9 cellular contexts compared by ENCODE assay signal in genomic region chr2:119106301-119106897, GRCh38. TPM values are rescaled to one million over a fixed set of nuclear protein-coding genes. Genes with fewer than 3 reads are reported as not detected.
DNase-seq lines count a peak whose midpoint lies in the region; ATAC-seq and TF ChIP-seq lines count a peak whose summit lies in the region.
"Had no signal": no experiment of that assay in that cellular context is flagged by ENCODE, and none has a peak within 500 bp of the region (broad histone marks: within the 10 kb centered on the region; RNA-seq: fewer than 3 reads in every experiment).

No MANE protein-coding gene starts in this region.

- no peaks in the 10 kb centered on the region for H3K4me1 ChIP-seq in body of pancreas

- no peaks in the 10 kb centered on the region for H3K36me3 ChIP-seq in body of pancreas (replicated peaks in 1 of 2; ENCODE audit: insufficient read depth in 1 of 2, low read depth in 2 of 2)
- H3K36me3 ChIP-seq in neural cell (ENCODE audit: insufficient read depth, low read length): no peaks in the 10 kb centered on the region

- POLR2A ChIA-PET in GM10248 (lab: Yijun Ruan, JAX): no interaction called here

- H3K9me3 ChIP-seq in body of pancreas (peaks cover 0 to 8% (median 0%) of the 10 kb centered on the region in 3 donors), neural cell (ENCODE audit: low read length) (peaks cover 5% of the 10 kb centered on the region)

- no peak overlapping the region for H3K4me2 ChIP-seq in neural cell (ENCODE audit: low read length)

- no peak for TF ChIP-seq EP300 in neural cell (conservative IDR thresholded peaks at IDR 0.05; ENCODE audit: poor library complexity, severe bottlenecking)

- no peak overlapping the region for H3K4me3 ChIP-seq in body of pancreas
- no peak overlapping the region for H3K4me3 ChIP-seq in neural cell (ENCODE audit: low read length)

- TF ChIP-seq CTCF in body of pancreas (IDR thresholded peaks at IDR 0.05) (no peak), neural cell (IDR thresholded peaks at IDR 0.05; ENCODE audit: poor library complexity, severe bottlenecking) (no peak), GM10248 (IDR thresholded peaks at IDR 0.05; ENCODE audit: control extremely low read depth, extremely low read depth, low read depth, missing control alignments) (no peak)

- H3K27me3 ChIP-seq in body of pancreas: no peaks in the 10 kb centered on the region
- peaks cover 70% of the 10 kb centered on the region for H3K27me3 ChIP-seq in neural cell (ENCODE audit: insufficient read depth, low read depth, low read length)

- no peak overlapping the region for H3K27ac ChIP-seq in body of pancreas
- H3K27ac ChIP-seq in neural cell (ENCODE audit: low read length): no peak overlapping the region

- DNase-seq in EL: peak; percentile 31
- DNase-seq in NCI-H226: peak; percentile 17
- peak; percentile 13 to 56 (median 38) for DNase-seq in body of pancreas
- DNase-seq in OCI-M2 (lab: John Stamatoyannopoulos, UW; ENCODE audit: unreplicated experiment): no peak
- no peak for DNase-seq in GM10248 (ENCODE audit: extremely low spot score)
- no peak for DNase-seq in NCI-H2196 (lab: John Stamatoyannopoulos, UW; ENCODE audit: unreplicated experiment)

- no peaks in the 10 kb centered on the region for H3K79me2 ChIP-seq in neural cell (replicated peaks; ENCODE audit: insufficient read depth, low read length)

- TF ChIP-seq POLR2A in body of pancreas (IDR thresholded peaks at IDR 0.05): no peak

- 25 to 31% methylated on average over 5 of the region's 5 CpGs for WGBS in body of pancreas, 2 donors

- no peaks in the 10 kb centered on the region for H3F3A ChIP-seq in neural cell (ENCODE audit: insufficient read depth, low read length, poor library complexity, severe bottlenecking)

- ATAC-seq in body of pancreas: no peak
- ATAC-seq in HG03520 (IDR thresholded peaks at IDR 0.05; ENCODE audit: unreplicated experiment): no peak

- no peak for TF ChIP-seq RAD21 in neural cell (conservative IDR thresholded peaks at IDR 0.05)

- H3K9ac ChIP-seq in neural cell (ENCODE audit: low read length): no peak overlapping the region

- CTCF ChIA-PET in GM10248 (lab: Yijun Ruan, JAX): interaction anchor here (1.1 to 1.2 kb wide), 2 partner anchors 20 to 78 kb away, joined by 3 to 5 read pairs; no protein-coding TSS in a partner anchor

- intact Hi-C loops in body of pancreas (cut with DNase I): no loop called here

- no peaks in the 10 kb centered on the region for H4K20me1 ChIP-seq in neural cell (ENCODE audit: insufficient read depth)

- H3K9me2 ChIP-seq in neural cell (ENCODE audit: insufficient read depth, low read length): no peaks in the 10 kb centered on the region

- no peak overlapping the region for H2AFZ ChIP-seq in neural cell (ENCODE audit: low read depth, low read length)

TF ChIP-seq in neural cell, 6 proteins besides CTCF, POLR2A, EP300 and RAD21:
- no peak for TF ChIP-seq SMC3 (conservative IDR thresholded peaks at IDR 0.05; ENCODE audit: poor library complexity)
- TF ChIP-seq, protein P1, sequence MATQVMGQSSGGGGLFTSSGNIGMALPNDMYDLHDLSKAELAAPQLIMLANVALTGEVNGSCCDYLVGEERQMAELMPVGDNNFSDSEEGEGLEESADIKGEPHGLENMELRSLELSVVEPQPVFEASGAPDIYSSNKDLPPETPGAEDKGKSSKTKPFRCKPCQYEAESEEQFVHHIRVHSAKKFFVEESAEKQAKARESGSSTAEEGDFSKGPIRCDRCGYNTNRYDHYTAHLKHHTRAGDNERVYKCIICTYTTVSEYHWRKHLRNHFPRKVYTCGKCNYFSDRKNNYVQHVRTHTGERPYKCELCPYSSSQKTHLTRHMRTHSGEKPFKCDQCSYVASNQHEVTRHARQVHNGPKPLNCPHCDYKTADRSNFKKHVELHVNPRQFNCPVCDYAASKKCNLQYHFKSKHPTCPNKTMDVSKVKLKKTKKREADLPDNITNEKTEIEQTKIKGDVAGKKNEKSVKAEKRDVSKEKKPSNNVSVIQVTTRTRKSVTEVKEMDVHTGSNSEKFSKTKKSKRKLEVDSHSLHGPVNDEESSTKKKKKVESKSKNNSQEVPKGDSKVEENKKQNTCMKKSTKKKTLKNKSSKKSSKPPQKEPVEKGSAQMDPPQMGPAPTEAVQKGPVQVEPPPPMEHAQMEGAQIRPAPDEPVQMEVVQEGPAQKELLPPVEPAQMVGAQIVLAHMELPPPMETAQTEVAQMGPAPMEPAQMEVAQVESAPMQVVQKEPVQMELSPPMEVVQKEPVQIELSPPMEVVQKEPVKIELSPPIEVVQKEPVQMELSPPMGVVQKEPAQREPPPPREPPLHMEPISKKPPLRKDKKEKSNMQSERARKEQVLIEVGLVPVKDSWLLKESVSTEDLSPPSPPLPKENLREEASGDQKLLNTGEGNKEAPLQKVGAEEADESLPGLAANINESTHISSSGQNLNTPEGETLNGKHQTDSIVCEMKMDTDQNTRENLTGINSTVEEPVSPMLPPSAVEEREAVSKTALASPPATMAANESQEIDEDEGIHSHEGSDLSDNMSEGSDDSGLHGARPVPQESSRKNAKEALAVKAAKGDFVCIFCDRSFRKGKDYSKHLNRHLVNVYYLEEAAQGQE (IDR thresholded peaks at IDR 0.05; ENCODE audit: borderline replicate concordance): peak; percentile 77
TF ChIP-seq in neural cell: peak in this region for 1.

RNA-seq across cellular contexts. Expression of gene C1QL2, which starts 52.2 kb away (rescaled TPM):
- 1 to 10 TPM in 1 of 2 donors, not detected in 1; 1.0 TPM for total RNA-seq in body of pancreas
- polyA plus RNA-seq in neural cell: not detected in 2 replicates
- not detected in 2 replicates for polyA minus RNA-seq in neural cell
- total RNA-seq: endothelial cell of umbilical vein had no signal
- polyA plus RNA-seq: endothelial cell of umbilical vein had no signal

Comparison
In these comparisons a context has a peak if more than half of its experiments do, and no peak if none do; other contexts are left out.
1. DNase-seq: peak in EL (single experiment), NCI-H226 (single experiment) and body of pancreas (4 of 4); none in OCI-M2 (single experiment), GM10248 (single experiment) and NCI-H2196 (single experiment).